In the genomic region with DNA sequence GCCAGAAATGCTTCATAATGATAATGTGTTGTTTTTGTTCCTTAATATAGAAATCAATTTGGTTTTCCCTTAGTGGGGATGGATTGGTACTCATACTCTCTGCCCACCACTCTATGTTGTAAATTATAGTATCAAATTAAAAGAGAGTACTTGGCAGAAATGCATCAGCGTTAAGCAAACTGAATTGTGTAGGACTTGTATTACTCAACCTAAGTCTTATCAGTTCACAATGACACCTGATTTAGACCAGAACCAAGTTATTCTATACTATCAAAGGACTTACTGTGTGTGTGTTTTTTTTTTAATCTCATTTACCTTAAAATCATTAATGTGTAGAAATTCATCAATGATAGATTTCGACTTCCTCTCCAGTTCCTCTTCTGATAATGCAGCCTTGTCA, we compare ENCODE assay signal across 35 cellular contexts.
"Had no signal": no experiment of that assay in that cellular context is flagged by ENCODE, and none has a peak within 500 bp of the region (broad histone marks: within the 10 kb centered on the region; RNA-seq: fewer than 3 reads in every experiment).

No MANE protein-coding gene starts in this region.

- H3K27ac ChIP-seq: ascending aorta, Peyer's patch, VCaP had no signal

- ATAC-seq: activated naive CD8-positive, alpha-beta T cell treated with anti-CD3 and anti-CD28 coated beads, Interleukin-2, amount 50 U/mL, for 24 hours; activated T-cell treated with anti-CD3 and anti-CD28 coated beads, Interleukin-2, amount 50 U/mL, for 4 hours; K562 had no signal

- H3K27me3 Mint-ChIP-seq: activated B cell treated with CpG ODN at 0.5 μM for 24 hours; activated CD4-positive, alpha-beta memory T cell treated with anti-CD3 and anti-CD28 coated beads for 36 hours; activated naive CD4-positive, alpha-beta T cell treated with anti-CD3 and anti-CD28 coated beads, Interleukin-2, amount 10 ng/mL, durations not matched to agents 7 days and 5 days; activated naive CD8-positive, alpha-beta T cell; activated naive CD8-positive, alpha-beta T cell treated with anti-CD3 and anti-CD28 coated beads, Interleukin-2, amount 50 U/mL, for 24 hours had no signal

- H3K27me3 ChIP-seq: ascending aorta, Peyer's patch had no signal

- H3K4me1 Mint-ChIP-seq: activated B cell treated with CpG ODN at 0.5 μM for 24 hours; activated naive CD4-positive, alpha-beta T cell treated with anti-CD3 and anti-CD28 coated beads, Interleukin-2, amount 10 ng/mL, durations not matched to agents 7 days and 5 days; activated naive CD8-positive, alpha-beta T cell treated with anti-CD3 and anti-CD28 coated beads, Interleukin-2, amount 50 U/mL, for 24 hours had no signal

- H3K9me3 ChIP-seq: ascending aorta, Peyer's patch had no signal

- H3K9me3 Mint-ChIP-seq: activated B cell treated with CpG ODN at 0.5 μM for 24 hours; activated CD4-positive, alpha-beta memory T cell treated with anti-CD3 and anti-CD28 coated beads for 36 hours; activated naive CD4-positive, alpha-beta T cell treated with anti-CD3 and anti-CD28 coated beads, Interleukin-2, amount 10 ng/mL, durations not matched to agents 7 days and 5 days; activated naive CD8-positive, alpha-beta T cell treated with anti-CD3 and anti-CD28 coated beads, Interleukin-2, amount 50 U/mL, for 24 hours; activated T-cell treated with anti-CD3 and anti-CD28 coated beads, Interleukin-2, amount 50 U/mL, for 4 hours; activated T-helper 1 cell treated with anti-CD3 and anti-CD28 coated beads, Interleukin-12 subunit alpha, Interleukin-12 subunit beta, Interleukin-2, Interleukin-4 antibody, amounts not matched to agents 30 ng/mL and 10 ng/mL and 1 ng/mL, durations not matched to agents 14 hours and 24 hours and 36 hours had no signal

- H3K27ac Mint-ChIP-seq: activated B cell treated with CpG ODN at 0.5 μM for 24 hours; activated CD4-positive, alpha-beta memory T cell treated with anti-CD3 and anti-CD28 coated beads for 36 hours; activated naive CD4-positive, alpha-beta T cell treated with anti-CD3 and anti-CD28 coated beads, Interleukin-2, amount 10 ng/mL, durations not matched to agents 7 days and 5 days; activated naive CD8-positive, alpha-beta T cell; activated naive CD8-positive, alpha-beta T cell treated with anti-CD3 and anti-CD28 coated beads, Interleukin-2, amount 50 U/mL, for 24 hours; activated T-helper 1 cell treated with anti-CD3 and anti-CD28 coated beads, Interleukin-12 subunit alpha, Interleukin-12 subunit beta, Interleukin-2, Interleukin-4 antibody, amounts not matched to agents 30 ng/mL and 10 ng/mL and 1 ng/mL, durations not matched to agents 14 hours and 24 hours and 36 hours had no signal

- H3K4me1 ChIP-seq: ascending aorta, Peyer's patch had no signal

- H3K4me3 Mint-ChIP-seq: activated B cell treated with CpG ODN at 0.5 μM for 24 hours; activated CD4-positive, alpha-beta memory T cell treated with anti-CD3 and anti-CD28 coated beads for 36 hours; activated naive CD4-positive, alpha-beta T cell treated with anti-CD3 and anti-CD28 coated beads, Interleukin-2, amount 10 ng/mL, durations not matched to agents 7 days and 5 days; activated naive CD8-positive, alpha-beta T cell; activated naive CD8-positive, alpha-beta T cell treated with anti-CD3 and anti-CD28 coated beads, Interleukin-2, amount 50 U/mL, for 24 hours; activated T-cell treated with anti-CD3 and anti-CD28 coated beads, Interleukin-2, amount 50 U/mL, for 4 hours; activated T-helper 1 cell treated with anti-CD3 and anti-CD28 coated beads, Interleukin-12 subunit alpha, Interleukin-12 subunit beta, Interleukin-2, Interleukin-4 antibody, amounts not matched to agents 30 ng/mL and 10 ng/mL and 1 ng/mL, durations not matched to agents 14 hours and 24 hours and 36 hours had no signal

- DNase-seq: activated B cell treated with CpG ODN at 0.5 μM for 24 hours; activated CD4-positive, alpha-beta memory T cell treated with anti-CD3 and anti-CD28 coated beads for 36 hours; activated CD4-positive, alpha-beta T cell treated with anti-CD3 and anti-CD28 coated beads for 4 hours; activated CD4-positive, alpha-beta T cell treated with anti-CD3 and anti-CD28 coated beads, Interleukin-2, amount 50 U/mL, for 1 hour; activated CD4-positive, CD25-positive, alpha-beta regulatory T cell treated with anti-CD3 and anti-CD28 coated beads, Interleukin-2, amount 50 U/mL, for 72 hours; activated CD8-positive, alpha-beta memory T cell treated with anti-CD3 and anti-CD28 coated beads, Interleukin-2, amount 50 U/mL, for 4 hours; activated gamma-delta T cell treated with Interleukin-2 at 50 U/mL for 16 hours; activated naive CD4-positive, alpha-beta T cell treated with anti-CD3 and anti-CD28 coated beads, Interleukin-2, amount 10 ng/mL, durations not matched to agents 7 days and 5 days; activated naive CD8-positive, alpha-beta T cell treated with anti-CD3 and anti-CD28 coated beads, Interleukin-2, amount 50 U/mL, for 24 hours; activated T-cell treated with anti-CD3 and anti-CD28 coated beads for 4 hours; activated T-cell treated with anti-CD3 and anti-CD28 coated beads, Interleukin-2, amount 50 U/mL, for 4 hours; amniotic stem cell; NCI-H1105; NCI-H1417 treated with DMSO at 0.1 percent for 48 hours; NCI-H187 treated with DMSO at 0.1 percent for 48 hours; NCI-H2081; NCI-H2171 treated with DMSO at 0.1 percent for 48 hours; NCI-H2227 treated with DMSO at 0.1 percent for 48 hours; NCI-H446; NCI-H510A treated with DMSO at 0.1 percent for 48 hours; NCI-H526 treated with DMSO at 0.1 percent for 48 hours; NCI-H774; Peyer's patch; Right ventricle myocardium superior; RPMI8226; SW 1271; T-helper 1 cell; T-helper 2 cell; T-helper 9 cell had no signal

- H3K4me3 ChIP-seq: ascending aorta, K562, Peyer's patch, SK-N-MC had no signal
